Comparison of ENCODE assay signal across 7 cellular contexts in the genomic region with DNA sequence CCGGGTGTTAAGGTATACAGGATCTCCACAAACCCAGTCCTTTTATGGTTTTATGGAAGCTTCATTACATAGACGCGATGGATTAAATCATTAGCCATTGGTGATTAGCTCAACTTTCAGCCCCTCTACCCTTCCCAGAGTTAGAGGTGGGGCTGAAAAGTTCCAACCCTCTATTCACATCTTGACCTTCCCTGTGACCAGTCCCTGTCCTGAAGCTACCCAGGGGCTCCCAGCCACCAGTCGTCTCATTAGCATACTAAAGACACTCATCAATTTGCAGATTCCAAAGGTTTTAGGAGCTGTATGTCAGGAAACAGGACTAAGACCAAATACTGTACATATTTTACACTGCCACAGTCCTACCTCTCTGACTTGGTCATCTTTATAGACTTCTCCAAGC. TPM values are rescaled to one million over a fixed set of nuclear protein-coding genes. Genes with fewer than 3 reads are reported as not detected.
"Had no signal": no experiment of that assay in that cellular context is flagged by ENCODE, and none has a peak within 500 bp of the region (broad histone marks: within the 10 kb centered on the region; RNA-seq: fewer than 3 reads in every experiment).

No MANE protein-coding gene starts in this region.

- ATAC-seq: K562 had no signal

- H3K4me3 Mint-ChIP-seq: H9 had no signal

- H3K4me3 ChIP-seq: K562 had no signal

- H3K27ac Mint-ChIP-seq: H9 had no signal

- DNase-seq: GOT3, H9, HCEC 1CT, IMR-90 had no signal

RNA-seq across cellular contexts. Expression of a gene that starts 21.0 kb away (rescaled TPM):
- total RNA-seq: H4, H9, HT-29 had no signal

RNA-seq across cellular contexts. Expression of a gene that starts 58.7 kb away (rescaled TPM):
- total RNA-seq: HT-29 had no signal
